ENCODE assay signal across 20 cellular contexts in the genomic region with DNA sequence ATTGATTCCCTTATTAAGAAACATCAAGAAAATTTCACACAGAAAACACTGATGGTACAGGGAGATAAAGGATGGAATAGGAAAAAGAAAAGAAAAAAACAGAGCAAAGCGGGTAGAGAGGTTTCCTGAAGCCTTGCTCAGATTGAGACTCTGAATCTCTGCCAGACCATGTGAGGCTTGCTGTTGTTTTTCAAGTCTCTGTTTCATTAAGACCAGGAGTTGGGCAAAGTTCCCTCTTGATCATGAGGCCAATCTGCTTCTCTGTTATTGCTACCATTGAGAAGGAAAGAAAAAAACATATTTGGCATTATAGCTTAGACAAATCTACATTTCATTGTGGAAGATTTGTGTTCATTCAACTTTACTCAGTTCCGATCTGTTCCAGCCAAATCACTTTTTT.
A peak's percentile ranks its signal among the peaks of the same experiment; 100 is the strongest.
DNase-seq lines count a peak whose midpoint lies in the region; ATAC-seq and TF ChIP-seq lines count a peak whose summit lies in the region.
"Had no signal": no experiment of that assay in that cellular context is flagged by ENCODE, and none has a peak within 500 bp of the region (broad histone marks: within the 10 kb centered on the region; RNA-seq: fewer than 3 reads in every experiment).

No MANE protein-coding gene starts in this region.

- H3K4me3 ChIP-seq in AG10803 (ENCODE audit: low read length) = no peak overlapping the region
- no peak overlapping the region for H3K4me3 ChIP-seq in choroid plexus epithelial cell (ENCODE audit: low read depth, low read length)
- H3K4me3 ChIP-seq in retinal pigment epithelial cell (ENCODE audit: low read length) = no peak overlapping the region
- H3K4me3 ChIP-seq in mucosa of descending colon = no peak overlapping the region
- H3K4me3 ChIP-seq: BLaER1, MG63 had no signal

- no peak overlapping the region for H3K27ac Mint-ChIP-seq in HFFc6
- H3K27ac Mint-ChIP-seq: CD4-positive, alpha-beta memory T cell had no signal

- H3K9me3 ChIP-seq in mucosa of descending colon = no peaks in the 10 kb centered on the region
- H3K9me3 ChIP-seq: BLaER1, MG63 had no signal

- H3K36me3 ChIP-seq in mucosa of descending colon (ENCODE audit: low read depth) = no peaks in the 10 kb centered on the region
- H3K36me3 ChIP-seq: BLaER1, MG63 had no signal

- DNase-seq in AG10803 (ENCODE audit: low read depth) = peak; percentile 54
- peak; percentile 55 for DNase-seq in choroid plexus epithelial cell (ENCODE audit: low read depth)
- DNase-seq in globus pallidus (ENCODE audit: low spot score) = peak; percentile 16
- peak; percentile 85 for DNase-seq in retinal pigment epithelial cell (ENCODE audit: low read depth)
- no peak for DNase-seq in HFFc6
- no peak for DNase-seq in germinal center (ENCODE audit: low spot score)
- no peak for DNase-seq in effector CD8-positive, alpha-beta T cell (lab: John Stamatoyannopoulos, UW)
- DNase-seq in mucosa of descending colon = no peak
- DNase-seq: CD4-positive, alpha-beta memory T cell; GOT3; Kasumi-1; MG63; NCI-H1092; NCI-H146; NCI-H2081; NCI-H2171 treated with DMSO at 0.1 percent for 48 hours; NCI-H774; Right ventricle myocardium superior had no signal

- no peak for TF ChIP-seq CTCF in AG10803 (conservative IDR thresholded peaks at IDR 0.05; ENCODE audit: low read length)
- TF ChIP-seq CTCF in choroid plexus epithelial cell (conservative IDR thresholded peaks at IDR 0.05; ENCODE audit: low read depth, low read length) = no peak
- no peak for TF ChIP-seq CTCF in retinal pigment epithelial cell (conservative IDR thresholded peaks at IDR 0.05; ENCODE audit: low read depth, low read length)
- TF ChIP-seq CTCF in HFFc6 (IDR thresholded peaks at IDR 0.05) = no peak
- no peak for TF ChIP-seq CTCF in mucosa of descending colon (IDR thresholded peaks at IDR 0.05)

- no peaks in the 10 kb centered on the region for H3K4me1 ChIP-seq in mucosa of descending colon (ENCODE audit: low read depth)
- H3K4me1 ChIP-seq: BLaER1 had no signal

- H3K4me1 Mint-ChIP-seq in HFFc6 (ENCODE audit: low read depth) = no peaks in the 10 kb centered on the region

- H3K27me3 Mint-ChIP-seq in HFFc6 (ENCODE audit: insufficient read depth) = peaks cover 3% of the 10 kb centered on the region
- H3K27me3 Mint-ChIP-seq: CD4-positive, alpha-beta memory T cell had no signal

- H3K36me3 Mint-ChIP-seq in HFFc6 (ENCODE audit: low read depth) = no peaks in the 10 kb centered on the region
- H3K36me3 Mint-ChIP-seq: CD4-positive, alpha-beta memory T cell had no signal

- no peak overlapping the region for H3K4me3 Mint-ChIP-seq in HFFc6
- H3K4me3 Mint-ChIP-seq: CD4-positive, alpha-beta memory T cell had no signal

- H3K9me3 Mint-ChIP-seq in HFFc6 = peaks cover 4% of the 10 kb centered on the region; the same call in 1 of the 2 replicates

- intact Hi-C loops in mucosa of descending colon (cut with DNase I, micrococcal nuclease) = no loop called here

- no peak for ATAC-seq in mucosa of descending colon
- ATAC-seq: HCT116 had no signal

Comparison
In these comparisons a context has a peak if more than half of its experiments do, and no peak if none do; other contexts are left out.
1. DNase-seq: peak in AG10803 (single experiment), choroid plexus epithelial cell (single experiment), globus pallidus (single experiment) and retinal pigment epithelial cell (single experiment); none in HFFc6 (single experiment), germinal center (single experiment), effector CD8-positive, alpha-beta T cell (single experiment) and mucosa of descending colon (0 of 3).